In genomic region chr14:70648374-70648773, GRCh38 we compare ENCODE assay signal across 25 cellular contexts. TPM values are rescaled to one million over a fixed set of nuclear protein-coding genes. Genes with fewer than 3 reads are reported as not detected.
DNase-seq lines count a peak whose midpoint lies in the region; ATAC-seq and TF ChIP-seq lines count a peak whose summit lies in the region.
"Had no signal": no experiment of that assay in that cellular context is flagged by ENCODE, and none has a peak within 500 bp of the region (broad histone marks: within the 10 kb centered on the region; RNA-seq: fewer than 3 reads in every experiment).

No MANE protein-coding gene starts in this region.

- no peak for DNase-seq in activated naive CD4-positive, alpha-beta T cell treated with Interleukin-2 at 50 U/mL for 16 hours
- DNase-seq in left ventricle myocardium inferior = no peak
- DNase-seq in upper lobe of right lung = no peak
- DNase-seq in ascending aorta (ENCODE audit: low spot score in 2 of 2) = no peak
- DNase-seq in cerebellar nuclear complex (lab: John Stamatoyannopoulos, UW) = no peak
- DNase-seq in pons (ENCODE audit: low spot score) = no peak
- DNase-seq: activated CD4-positive, alpha-beta T cell treated with anti-CD3 and anti-CD28 coated beads for 36 hours; activated CD8-positive, alpha-beta memory T cell treated with anti-CD3 and anti-CD28 coated beads for 24 hours; activated naive CD4-positive, alpha-beta T cell; activated T-cell treated with anti-CD3 and anti-CD28 coated beads, Interleukin-2, amount 50 U/mL, for 1 hour; amniotic stem cell; COR-L47; effector memory CD4-positive, alpha-beta T cell; H9; head of caudate nucleus; mammary epithelial cell; NCI-H146; NCI-H446; NCI-H774; SK-N-SH had no signal

- TF ChIP-seq CTCF in SU-DHL-6 (IDR thresholded peaks at IDR 0.05; ENCODE audit: insufficient read depth, low read length, poor library complexity, severe bottlenecking) (no peak), left ventricle myocardium inferior (IDR thresholded peaks at IDR 0.05; ENCODE audit: borderline replicate concordance) (no peak), upper lobe of right lung (IDR thresholded peaks at IDR 0.05) (no peak), ascending aorta (IDR thresholded peaks at IDR 0.05) (no peak)

- H3K4me3 Mint-ChIP-seq in activated naive CD4-positive, alpha-beta T cell treated with anti-CD3 and anti-CD28 coated beads, Interleukin-2, amount 50 U/mL, for 24 hours = no peak overlapping the region
- H3K4me3 Mint-ChIP-seq: activated CD4-positive, alpha-beta T cell treated with anti-CD3 and anti-CD28 coated beads for 36 hours; H9; stimulated activated naive CD8-positive, alpha-beta T cell treated with anti-CD3 and anti-CD28 coated beads, Interleukin-15, Interleukin-2, amounts not matched to agents 100 ng/mL and 50 ng/mL, for 24 hours had no signal

- no peaks in the 10 kb centered on the region for H4K20me1 ChIP-seq in SU-DHL-6 (ENCODE audit: low read depth, low read length)

- H3K9me3 Mint-ChIP-seq in activated naive CD4-positive, alpha-beta T cell treated with anti-CD3 and anti-CD28 coated beads, Interleukin-2, amount 50 U/mL, for 24 hours = no peaks in the 10 kb centered on the region
- H3K9me3 Mint-ChIP-seq: H9; stimulated activated naive CD8-positive, alpha-beta T cell treated with anti-CD3 and anti-CD28 coated beads, Interleukin-15, Interleukin-2, amounts not matched to agents 100 ng/mL and 50 ng/mL, for 24 hours had no signal

- peaks cover 42% of the 10 kb centered on the region for H3F3A ChIP-seq in SU-DHL-6 (ENCODE audit: insufficient read depth)

- H3K9me2 ChIP-seq in SU-DHL-6 (replicated peaks; ENCODE audit: insufficient read depth, low read length) = no peaks in the 10 kb centered on the region
- H3K9me2 ChIP-seq: SK-N-SH had no signal

- peak overlapping the region; percentile 78 for H3K27ac Mint-ChIP-seq in activated naive CD4-positive, alpha-beta T cell treated with anti-CD3 and anti-CD28 coated beads, Interleukin-2, amount 50 U/mL, for 24 hours
- H3K27ac Mint-ChIP-seq: activated CD4-positive, alpha-beta T cell treated with anti-CD3 and anti-CD28 coated beads for 36 hours; stimulated activated naive CD8-positive, alpha-beta T cell treated with anti-CD3 and anti-CD28 coated beads, Interleukin-15, Interleukin-2, amounts not matched to agents 100 ng/mL and 50 ng/mL, for 24 hours had no signal

- H3K4me1 ChIP-seq in left ventricle myocardium inferior (peaks cover 15% of the 10 kb centered on the region), upper lobe of right lung (peaks cover 8% of the 10 kb centered on the region), ascending aorta (no peaks in the 10 kb centered on the region)
- H3K4me1 ChIP-seq: breast epithelium, vagina had no signal

- H3K4me1 Mint-ChIP-seq in activated naive CD4-positive, alpha-beta T cell treated with anti-CD3 and anti-CD28 coated beads, Interleukin-2, amount 50 U/mL, for 24 hours = peaks cover 93% of the 10 kb centered on the region

- H3K27me3 Mint-ChIP-seq in activated naive CD4-positive, alpha-beta T cell treated with anti-CD3 and anti-CD28 coated beads, Interleukin-2, amount 50 U/mL, for 24 hours = no peaks in the 10 kb centered on the region
- H3K27me3 Mint-ChIP-seq: activated CD4-positive, alpha-beta T cell treated with anti-CD3 and anti-CD28 coated beads for 36 hours; stimulated activated naive CD8-positive, alpha-beta T cell treated with anti-CD3 and anti-CD28 coated beads, Interleukin-15, Interleukin-2, amounts not matched to agents 100 ng/mL and 50 ng/mL, for 24 hours had no signal

- peaks cover 98% of the 10 kb centered on the region for H3K79me2 ChIP-seq in SU-DHL-6 (ENCODE audit: insufficient read depth, low read length)

- H2AFZ ChIP-seq in SU-DHL-6 (ENCODE audit: low read depth, low read length, severe bottlenecking) = no peak overlapping the region

- no peak overlapping the region for H3K9ac ChIP-seq in SU-DHL-6 (ENCODE audit: low read length)
- H3K9ac ChIP-seq: SK-N-SH had no signal

- H3K9me3 ChIP-seq in SU-DHL-6 (ENCODE audit: insufficient read depth, low read length) (no peaks in the 10 kb centered on the region), left ventricle myocardium inferior (replicated peaks) (no peaks in the 10 kb centered on the region), upper lobe of right lung (no peaks in the 10 kb centered on the region), ascending aorta (no peaks in the 10 kb centered on the region)
- H3K9me3 ChIP-seq: breast epithelium, SK-N-SH, vagina had no signal

- H3K36me3 ChIP-seq in SU-DHL-6 (ENCODE audit: low read length) (peaks cover 23% of the 10 kb centered on the region), left ventricle myocardium inferior (no peaks in the 10 kb centered on the region), upper lobe of right lung (no peaks in the 10 kb centered on the region), ascending aorta (no peaks in the 10 kb centered on the region)
- H3K36me3 ChIP-seq: breast epithelium, vagina had no signal

- peak; percentile 50 for ATAC-seq in upper lobe of right lung
- ATAC-seq: activated CD4-positive, alpha-beta T cell treated with anti-CD3 and anti-CD28 coated beads for 36 hours had no signal

- intact Hi-C loops in left ventricle myocardium inferior (cut with micrococcal nuclease) (no loop called here), upper lobe of right lung (cut with DNase I) (no loop called here), ascending aorta (cut with DNase I) (no loop called here)

- H3K27me3 ChIP-seq in SU-DHL-6 (ENCODE audit: low read length) (no peaks in the 10 kb centered on the region), left ventricle myocardium inferior (ENCODE audit: low read depth) (peaks cover 4% of the 10 kb centered on the region), upper lobe of right lung (no peaks in the 10 kb centered on the region), ascending aorta (no peaks in the 10 kb centered on the region)
- H3K27me3 ChIP-seq: breast epithelium, vagina had no signal

- H3K27ac ChIP-seq in SU-DHL-6 (ENCODE audit: low read depth, low read length) (peak overlapping the region; percentile 50; the same call in 1 of the 2 replicates), left ventricle myocardium inferior (replicated peaks) (peak overlapping the region; percentile 39), upper lobe of right lung (no peak overlapping the region), ascending aorta (no peak overlapping the region)
- H3K27ac ChIP-seq: vagina had no signal

- H3K4me3 ChIP-seq in SU-DHL-6 (ENCODE audit: insufficient read depth, low read length, poor library complexity, severe bottlenecking) = no peak overlapping the region
- no peak overlapping the region for H3K4me3 ChIP-seq in left ventricle myocardium inferior
- no peak overlapping the region for H3K4me3 ChIP-seq in upper lobe of right lung
- H3K4me3 ChIP-seq in ascending aorta = no peak overlapping the region
- H3K4me3 ChIP-seq: breast epithelium, vagina had no signal

- H3K4me2 ChIP-seq in SU-DHL-6 (ENCODE audit: low read depth, low read length, poor library complexity, severe bottlenecking) = no peak overlapping the region
- H3K4me2 ChIP-seq: SK-N-SH had no signal

- H3K36me3 Mint-ChIP-seq in activated naive CD4-positive, alpha-beta T cell treated with anti-CD3 and anti-CD28 coated beads, Interleukin-2, amount 50 U/mL, for 24 hours = peaks cover 3% of the 10 kb centered on the region

RNA-seq across cellular contexts. Expression of gene TTC9, which starts 6.7 kb away (rescaled TPM):
- 1.9 TPM for total RNA-seq in left ventricle myocardium inferior
- total RNA-seq in upper lobe of right lung = 6.7 TPM
- total RNA-seq in ascending aorta = not detected

RNA-seq across cellular contexts. Expression of gene MED6, which starts 47.9 kb away (rescaled TPM):
- total RNA-seq in left ventricle myocardium inferior (19.4 TPM), upper lobe of right lung (31.2 TPM), ascending aorta (38.0 TPM)

Comparison
In these comparisons a context has a peak if more than half of its experiments do, and no peak if none do; other contexts are left out.
1. H3K27ac ChIP-seq: peak in SU-DHL-6 (single experiment) and left ventricle myocardium inferior (single experiment); none in upper lobe of right lung (single experiment) and ascending aorta (0 of 2).